7 cellular contexts compared by ENCODE assay signal in the genomic region with DNA sequence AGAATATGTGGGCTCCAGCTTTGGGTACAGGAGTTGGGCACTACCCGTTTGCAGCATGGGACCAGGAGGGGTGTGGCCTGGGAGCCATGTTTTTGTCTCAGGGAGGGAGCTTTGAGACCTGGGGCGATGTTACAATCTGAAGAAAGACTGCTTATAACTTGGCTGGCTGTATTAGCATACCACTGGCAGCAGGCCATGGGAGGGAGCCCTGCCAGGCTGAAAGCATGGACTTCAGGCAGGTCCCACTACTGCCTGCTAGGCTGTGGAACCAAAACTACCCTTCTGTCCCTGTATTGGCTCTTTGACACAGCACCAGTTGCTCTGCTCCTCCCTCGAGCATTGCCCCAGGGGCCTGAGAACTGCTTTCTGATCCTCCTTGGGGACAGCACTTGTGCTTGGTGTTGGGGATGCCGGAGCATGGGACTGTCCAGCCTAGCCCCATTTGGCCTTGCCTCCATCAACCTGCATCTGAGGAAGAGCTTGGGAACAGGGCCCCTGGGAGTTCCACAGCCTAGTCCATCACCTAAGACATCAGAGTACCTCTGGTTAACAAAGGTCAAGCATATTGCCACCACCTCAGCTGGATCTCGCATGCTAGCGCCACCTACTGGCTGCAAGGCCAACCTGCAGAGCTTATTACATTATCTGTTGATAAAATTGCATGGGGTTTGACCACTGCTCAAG.
A peak's percentile ranks its signal among the peaks of the same experiment; 100 is the strongest.
DNase-seq lines count a peak whose midpoint lies in the region; ATAC-seq, FAIRE-seq and TF ChIP-seq lines count a peak whose summit lies in the region.

No MANE protein-coding gene starts in this region.

- TF ChIP-seq CTCF in astrocyte of the cerebellum (IDR thresholded peaks at IDR 0.05; ENCODE audit: low read depth, low read length, missing control alignments), result peak; percentile 49
- TF ChIP-seq CTCF in HepG2 (CRISPR knock-in tag; IDR thresholded peaks at IDR 0.05), result peak; percentile 80
- peak in 4 of 6 experiments; percentile 36 to 56 (median 47) for TF ChIP-seq CTCF in upper lobe of left lung (IDR thresholded peaks at IDR 0.05)

- TF ChIP-seq RAD21 in HepG2 (CRISPR knock-in tag; IDR thresholded peaks at IDR 0.05), result 0 out of 2 replicates have a peak, but pooled peaks have one; percentile 31

- no peak overlapping the region for H2AFZ ChIP-seq in HepG2 (ENCODE audit: low read length)

- H3K27me3 ChIP-seq in HAP-1 (ENCODE audit: low read depth) (no peaks in the 10 kb centered on the region), NT2/D1 (ENCODE audit: insufficient read depth, insufficient read length) (no peaks in the 10 kb centered on the region), HepG2 (ENCODE audit: control insufficient read depth in 1 of 2, insufficient read depth in 2 of 2, low read length in 2 of 2) (no peaks in the 10 kb centered on the region), upper lobe of left lung (no peaks in the 10 kb centered on the region)

- peaks cover 3% of the 10 kb centered on the region for H3K9me3 ChIP-seq in HAP-1
- H3K9me3 ChIP-seq in NT2/D1 (ENCODE audit: insufficient read depth, low read length), result no peaks in the 10 kb centered on the region
- H3K9me3 ChIP-seq in HepG2 (ENCODE audit: low read length), result peaks cover 26% of the 10 kb centered on the region
- H3K9me3 ChIP-seq in upper lobe of left lung, result peaks cover 2 to 15% (median 9%) of the 10 kb centered on the region in 4 donors

- H3K4me3 ChIP-seq in HAP-1 (no peak overlapping the region), NT2/D1 (ENCODE audit: insufficient read length, low read depth) (no peak overlapping the region), astrocyte of the cerebellum (ENCODE audit: low read depth, low read length) (no peak overlapping the region), HepG2 (replicated peaks in 1 of 3; ENCODE audit: insufficient read depth in 1 of 3, low read depth in 2 of 3, low read length in 3 of 3) (no peak overlapping the region), upper lobe of left lung (no peak overlapping the region)

- H3K9ac ChIP-seq in NT2/D1 (ENCODE audit: insufficient read length, low read depth) (no peak overlapping the region), HepG2 (ENCODE audit: insufficient read depth, low read depth, low read length) (no peak overlapping the region)

- H3K27ac ChIP-seq in HepG2 (ENCODE audit: extremely low read length, insufficient read depth, low read length) (no peak overlapping the region), upper lobe of left lung (no peak overlapping the region)

- no peaks in the 10 kb centered on the region for H3K79me2 ChIP-seq in HepG2 (ENCODE audit: insufficient read depth, low read length)

- intact Hi-C loops in HepG2 (cut with micrococcal nuclease; ENCODE audit: unreplicated experiment), result loop anchor here (5.0 kb wide), 1 partner anchor 214 kb away; no protein-coding TSS in a partner anchor

- WGBS in HepG2 (ENCODE audit: low lambda C conversion rate), result 33% methylated on average over 3 of the region's 6 CpGs
- 37 to 43% methylated on average over 5 to 6 of the region's 6 CpGs for WGBS in upper lobe of left lung, 2 donors

- TF ChIP-seq EP300 in HepG2 (IDR thresholded peaks at IDR 0.05; ENCODE audit: low read depth in 2 of 2, low read length in 2 of 2) (no peak), HepG2 (CRISPR knock-in tag; IDR thresholded peaks at IDR 0.05; ENCODE audit: borderline replicate concordance) (no peak), upper lobe of left lung (IDR thresholded peaks at IDR 0.05) (no peak)

- peak; percentile 71 for ATAC-seq in HepG2
- ATAC-seq in upper lobe of left lung (ENCODE audit: low FRiP score in 2 of 2), result peak in 1 of 2 donors; percentile 63
- no peak for ATAC-seq in GM18502 (IDR thresholded peaks at IDR 0.05; ENCODE audit: poor library complexity, unreplicated experiment)

- CTCF ChIA-PET in HepG2 (lab: Yijun Ruan, JAX; ENCODE audit: low intra/inter-chr PET ratio, low total read pairs), result interaction anchor here (1.0 kb wide), 1 partner anchor 319 kb away, joined by 3 read pairs; no protein-coding TSS in a partner anchor

- TF ChIP-seq POLR2A in HepG2 (IDR thresholded peaks at IDR 0.05; ENCODE audit: insufficient read depth in 1 of 2, low read depth in 2 of 2, low read length in 2 of 2) (no peak), upper lobe of left lung (IDR thresholded peaks at IDR 0.05) (no peak)

- POLR2A ChIA-PET in HepG2 (lab: Yijun Ruan, JAX), result no interaction called here

- H3K36me3 ChIP-seq in HAP-1 (replicated peaks) (no peaks in the 10 kb centered on the region), NT2/D1 (ENCODE audit: insufficient read depth, insufficient read length, low read length) (no peaks in the 10 kb centered on the region), HepG2 (replicated peaks in 1 of 2; ENCODE audit: control insufficient read depth in 1 of 2, insufficient read depth in 2 of 2, low read length in 2 of 2) (no peaks in the 10 kb centered on the region), upper lobe of left lung (no peaks in the 10 kb centered on the region)

- H3K4me2 ChIP-seq in HepG2 (ENCODE audit: low read depth, low read length), result no peak overlapping the region

- in situ Hi-C loops in HAP-1 (cut with MboI; ENCODE audit: low sequenced_read_pairs), result no loop called here
- in situ Hi-C loops in astrocyte of the cerebellum (cut with HindIII; ENCODE audit: low sequenced_read_pairs), result no loop called here
- in situ Hi-C loops in HepG2 (cut with HindIII; ENCODE audit: extremely low pct_ligation_motif_present, low pct_unique_long_range_greater_than_20kb), result no loop called here

- BruUV-seq in HepG2 (replicated peaks; lab: Mats Ljungman, UMichigan), result no TSS peak

- no peaks in the 10 kb centered on the region for H3K4me1 ChIP-seq in HAP-1
- peaks cover 4% of the 10 kb centered on the region for H3K4me1 ChIP-seq in NT2/D1 (ENCODE audit: insufficient read depth, insufficient read length)
- no peaks in the 10 kb centered on the region for H3K4me1 ChIP-seq in HepG2 (ENCODE audit: insufficient read depth, low read length)
- H3K4me1 ChIP-seq in upper lobe of left lung, result no peaks in the 10 kb centered on the region

- DNase-seq in GM04504 (ENCODE audit: low read depth) (peak; percentile 11), HAP-1 (ENCODE audit: low spot score in 2 of 2) (peak; percentile 38 to 70), NT2/D1 (ENCODE audit: low read depth, low spot score) (peak; percentile 35), astrocyte of the cerebellum (ENCODE audit: low read depth) (peak; percentile 53), HepG2 (ENCODE audit: low spot score) (peak; percentile 19), upper lobe of left lung (peak in 1 of 2 donors; percentile 32)

- peak; percentile 67 for FAIRE-seq in HepG2 (lab: Jason Lieb, UNC)

- H4K20me1 ChIP-seq in HepG2 (ENCODE audit: insufficient read depth, low read length), result peaks cover 4% of the 10 kb centered on the region; the same call in 1 of the 2 replicates

TF ChIP-seq in HepG2, 621 proteins besides CTCF, POLR2A, EP300 and RAD21 (continues in another document):
- TF ChIP-seq PAWR (CRISPR knock-in tag; IDR thresholded peaks at IDR 0.05; ENCODE audit: borderline replicate concordance) (no peak), ADNP (CRISPR knock-in tag; IDR thresholded peaks at IDR 0.05) (no peak), ZNF567 (CRISPR knock-in tag; IDR thresholded peaks at IDR 0.05; ENCODE audit: borderline replicate concordance) (no peak), SMC3 (IDR thresholded peaks at IDR 0.05; ENCODE audit: low read length) (peak; percentile 52; the same call in 1 of the 2 replicates), ZNF792 (CRISPR knock-in tag; IDR thresholded peaks at IDR 0.05) (no peak), ZFYVE20 (CRISPR knock-in tag; IDR thresholded peaks at IDR 0.05; ENCODE audit: borderline replicate concordance, low read depth) (no peak), ZFX (CRISPR knock-in tag; IDR thresholded peaks at IDR 0.05; ENCODE audit: low read depth) (0 out of 2 replicates have a peak, but pooled peaks have one; percentile 13), ZNF788 (CRISPR knock-in tag; IDR thresholded peaks at IDR 0.05; ENCODE audit: borderline replicate concordance) (peak; percentile 38; the same call in 1 of the 2 replicates), ARID2 (CRISPR knock-in tag; IDR thresholded peaks at IDR 0.05; ENCODE audit: borderline replicate concordance) (no peak), NR2F6 (IDR thresholded peaks at IDR 0.05) (peak; percentile 40), NR2F6 (CRISPR knock-in tag; IDR thresholded peaks at IDR 0.05) (peak; percentile 55; the same call in 1 of the 2 replicates), STAG1 (CRISPR knock-in tag; IDR thresholded peaks at IDR 0.05) (peak; percentile 59), CBX5 (CRISPR knock-in tag; IDR thresholded peaks at IDR 0.05; ENCODE audit: borderline replicate concordance) (0 out of 2 replicates have a peak, but pooled peaks have one; percentile 32), CHCHD3 (CRISPR knock-in tag; IDR thresholded peaks at IDR 0.05) (no peak), NR2F1 (CRISPR knock-in tag; IDR thresholded peaks at IDR 0.05) (peak in 1 of 2 experiments; percentile 13; a peak in 1 of 4 replicates), NR2C2 (CRISPR knock-in tag; IDR thresholded peaks at IDR 0.05; ENCODE audit: borderline replicate concordance) (peak; percentile 30; the same call in 1 of the 2 replicates)
- TF ChIP-seq, protein P1, sequence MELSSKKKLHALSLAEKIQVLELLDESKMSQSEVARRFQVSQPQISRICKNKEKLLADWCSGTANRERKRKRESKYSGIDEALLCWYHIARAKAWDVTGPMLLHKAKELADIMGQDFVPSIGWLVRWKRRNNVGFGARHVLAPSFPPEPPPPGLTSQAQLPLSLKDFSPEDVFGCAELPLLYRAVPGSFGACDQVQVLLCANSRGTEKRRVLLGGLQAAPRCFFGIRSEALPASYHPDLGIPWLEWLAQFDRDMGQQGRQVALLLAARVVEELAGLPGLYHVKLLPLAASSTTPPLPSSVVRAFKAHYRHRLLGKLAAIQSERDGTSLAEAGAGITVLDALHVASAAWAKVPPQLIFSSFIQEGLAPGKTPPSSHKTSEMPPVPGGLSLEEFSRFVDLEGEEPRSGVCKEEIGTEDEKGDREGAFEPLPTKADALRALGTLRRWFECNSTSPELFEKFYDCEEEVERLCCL (CRISPR knock-in tag; IDR thresholded peaks at IDR 0.05; ENCODE audit: borderline replicate concordance), result no peak
